1 cellular context compared by ENCODE assay signal in the genomic region with DNA sequence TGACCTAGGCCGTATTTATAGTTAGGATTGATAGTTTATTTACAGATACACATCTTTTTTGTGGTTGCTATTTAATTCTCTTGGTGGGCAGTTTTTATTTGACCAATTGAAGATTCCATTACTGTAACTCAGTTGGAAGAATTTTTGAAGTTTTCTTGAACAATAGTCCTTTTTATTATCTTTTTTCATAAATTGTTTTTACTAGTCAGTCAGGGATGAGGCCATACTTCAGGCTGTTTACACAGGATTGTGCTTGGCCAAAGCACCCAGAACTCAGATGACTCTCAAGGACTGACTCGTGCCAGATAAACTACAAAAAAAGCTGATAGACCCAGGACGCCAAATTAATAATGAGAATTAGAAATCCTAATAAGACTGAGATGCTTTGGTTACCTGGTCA.
TF ChIP-seq lines count a peak whose summit lies in the region.

No MANE protein-coding gene starts in this region.

TF ChIP-seq in GM23338, 12 proteins besides CTCF, POLR2A, EP300 and RAD21 (continued from another document):
- TF ChIP-seq, protein P1, sequence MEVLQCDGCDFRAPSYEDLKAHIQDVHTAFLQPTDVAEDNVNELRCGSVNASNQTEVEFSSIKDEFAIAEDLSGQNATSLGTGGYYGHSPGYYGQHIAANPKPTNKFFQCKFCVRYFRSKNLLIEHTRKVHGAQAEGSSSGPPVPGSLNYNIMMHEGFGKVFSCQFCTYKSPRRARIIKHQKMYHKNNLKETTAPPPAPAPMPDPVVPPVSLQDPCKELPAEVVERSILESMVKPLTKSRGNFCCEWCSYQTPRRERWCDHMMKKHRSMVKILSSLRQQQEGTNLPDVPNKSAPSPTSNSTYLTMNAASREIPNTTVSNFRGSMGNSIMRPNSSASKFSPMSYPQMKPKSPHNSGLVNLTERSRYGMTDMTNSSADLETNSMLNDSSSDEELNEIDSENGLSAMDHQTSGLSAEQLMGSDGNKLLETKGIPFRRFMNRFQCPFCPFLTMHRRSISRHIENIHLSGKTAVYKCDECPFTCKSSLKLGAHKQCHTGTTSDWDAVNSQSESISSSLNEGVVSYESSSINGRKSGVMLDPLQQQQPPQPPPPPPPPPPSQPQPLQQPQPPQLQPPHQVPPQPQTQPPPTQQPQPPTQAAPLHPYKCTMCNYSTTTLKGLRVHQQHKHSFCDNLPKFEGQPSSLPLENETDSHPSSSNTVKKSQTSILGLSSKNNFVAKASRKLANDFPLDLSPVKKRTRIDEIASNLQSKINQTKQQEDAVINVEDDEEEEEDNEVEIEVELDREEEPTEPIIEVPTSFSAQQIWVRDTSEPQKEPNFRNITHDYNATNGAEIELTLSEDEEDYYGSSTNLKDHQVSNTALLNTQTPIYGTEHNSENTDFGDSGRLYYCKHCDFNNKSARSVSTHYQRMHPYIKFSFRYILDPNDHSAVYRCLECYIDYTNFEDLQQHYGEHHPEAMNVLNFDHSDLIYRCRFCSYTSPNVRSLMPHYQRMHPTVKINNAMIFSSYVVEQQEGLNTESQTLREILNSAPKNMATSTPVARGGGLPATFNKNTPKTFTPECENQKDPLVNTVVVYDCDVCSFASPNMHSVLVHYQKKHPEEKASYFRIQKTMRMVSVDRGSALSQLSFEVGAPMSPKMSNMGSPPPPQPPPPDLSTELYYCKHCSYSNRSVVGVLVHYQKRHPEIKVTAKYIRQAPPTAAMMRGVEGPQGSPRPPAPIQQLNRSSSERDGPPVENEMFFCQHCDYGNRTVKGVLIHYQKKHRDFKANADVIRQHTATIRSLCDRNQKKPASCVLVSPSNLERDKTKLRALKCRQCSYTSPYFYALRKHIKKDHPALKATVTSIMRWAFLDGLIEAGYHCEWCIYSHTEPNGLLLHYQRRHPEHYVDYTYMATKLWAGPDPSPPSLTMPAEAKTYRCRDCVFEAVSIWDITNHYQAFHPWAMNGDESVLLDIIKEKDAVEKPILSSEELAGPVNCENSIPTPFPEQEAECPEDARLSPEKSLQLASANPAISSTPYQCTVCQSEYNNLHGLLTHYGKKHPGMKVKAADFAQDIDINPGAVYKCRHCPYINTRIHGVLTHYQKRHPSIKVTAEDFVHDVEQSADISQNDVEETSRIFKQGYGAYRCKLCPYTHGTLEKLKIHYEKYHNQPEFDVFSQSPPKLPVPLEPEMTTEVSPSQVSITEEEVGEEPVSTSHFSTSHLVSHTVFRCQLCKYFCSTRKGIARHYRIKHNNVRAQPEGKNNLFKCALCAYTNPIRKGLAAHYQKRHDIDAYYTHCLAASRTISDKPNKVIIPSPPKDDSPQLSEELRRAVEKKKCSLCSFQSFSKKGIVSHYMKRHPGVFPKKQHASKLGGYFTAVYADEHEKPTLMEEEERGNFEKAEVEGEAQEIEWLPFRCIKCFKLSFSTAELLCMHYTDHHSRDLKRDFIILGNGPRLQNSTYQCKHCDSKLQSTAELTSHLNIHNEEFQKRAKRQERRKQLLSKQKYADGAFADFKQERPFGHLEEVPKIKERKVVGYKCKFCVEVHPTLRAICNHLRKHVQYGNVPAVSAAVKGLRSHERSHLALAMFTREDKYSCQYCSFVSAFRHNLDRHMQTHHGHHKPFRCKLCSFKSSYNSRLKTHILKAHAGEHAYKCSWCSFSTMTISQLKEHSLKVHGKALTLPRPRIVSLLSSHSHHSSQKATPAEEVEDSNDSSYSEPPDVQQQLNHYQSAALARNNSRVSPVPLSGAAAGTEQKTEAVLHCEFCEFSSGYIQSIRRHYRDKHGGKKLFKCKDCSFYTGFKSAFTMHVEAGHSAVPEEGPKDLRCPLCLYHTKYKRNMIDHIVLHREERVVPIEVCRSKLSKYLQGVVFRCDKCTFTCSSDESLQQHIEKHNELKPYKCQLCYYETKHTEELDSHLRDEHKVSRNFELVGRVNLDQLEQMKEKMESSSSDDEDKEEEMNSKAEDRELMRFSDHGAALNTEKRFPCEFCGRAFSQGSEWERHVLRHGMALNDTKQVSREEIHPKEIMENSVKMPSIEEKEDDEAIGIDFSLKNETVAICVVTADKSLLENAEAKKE (CRISPR knock-in tag; IDR thresholded peaks at IDR 0.05) = no peak
- TF ChIP-seq EZH2phosphoT487 (IDR thresholded peaks at IDR 0.05; ENCODE audit: unreplicated experiment) (no peak), CREB1 (CRISPR knock-in tag; IDR thresholded peaks at IDR 0.05; ENCODE audit: low read depth) (no peak), ZNF114 (CRISPR knock-in tag; IDR thresholded peaks at IDR 0.05) (no peak)
